ENCODE assay signal across 8 cellular contexts in genomic region chr12:38904932-38905479, GRCh38. TPM values are rescaled to one million over a fixed set of nuclear protein-coding genes. Genes with fewer than 3 reads are reported as not detected.
DNase-seq lines count a peak whose midpoint lies in the region; ATAC-seq and TF ChIP-seq lines count a peak whose summit lies in the region.

No MANE protein-coding gene starts in this region.

- peak overlapping the region; percentile 89 for H3K9ac ChIP-seq in adipocyte (ENCODE audit: low read length)

- DNase-seq in AG08396 (ENCODE audit: low spot score) (peak; percentile 73), SIG-M5 treated with dmso at 0.1 percent for 504 hours (lab: John Stamatoyannopoulos, UW; ENCODE audit: unreplicated experiment) (peak; percentile 92), adipocyte (ENCODE audit: low read depth) (no peak), heart right ventricle (peak; percentile 85 to 90), posterior cingulate gyrus (peak; percentile 24 to 92 (median 42)), NCI-H1436 (lab: John Stamatoyannopoulos, UW) (no peak)

- no peak for TF ChIP-seq CTCF in heart right ventricle (IDR thresholded peaks at IDR 0.05)

- peak; percentile 68 for ATAC-seq in GM19035 (IDR thresholded peaks at IDR 0.05; ENCODE audit: unreplicated experiment)
- ATAC-seq in HG03135 (IDR thresholded peaks at IDR 0.05; ENCODE audit: unreplicated experiment) = peak; percentile 63
- peak; percentile 87 to 95 (median 90) for ATAC-seq in heart right ventricle

- H3K27me3 ChIP-seq in adipocyte (replicated peaks; ENCODE audit: control insufficient read depth, insufficient read depth, low read length) (no peaks in the 10 kb centered on the region), heart right ventricle (peaks cover 0 to 3% (median 0%) of the 10 kb centered on the region in 7 donors)

- H3K27ac ChIP-seq in heart right ventricle = peak overlapping the region; percentile 88 to 98 (median 95)

- H3K36me3 ChIP-seq in adipocyte (ENCODE audit: control insufficient read depth, insufficient read depth, low read length, severe bottlenecking) (no peaks in the 10 kb centered on the region), heart right ventricle (no peaks in the 10 kb centered on the region)

- H3K4me1 ChIP-seq in adipocyte (ENCODE audit: control insufficient read depth, insufficient read depth, low read length) = peaks cover 11% of the 10 kb centered on the region
- H3K4me1 ChIP-seq in heart right ventricle = peaks cover 0 to 36% (median 23%) of the 10 kb centered on the region in 9 donors

- intact Hi-C loops in heart right ventricle (cut with DNase I) (loop anchor here in 6 of 10 donors (5.0 to 10.0 kb wide), 6 partner anchors 197 to 588 kb away; partner anchors contain the start of gene ALG10B (in 1 of the 6)), posterior cingulate gyrus (cut with DNase I) (no loop called here)

- H3K9me3 ChIP-seq in adipocyte (ENCODE audit: control insufficient read depth, low read length) = no peaks in the 10 kb centered on the region
- H3K9me3 ChIP-seq in heart right ventricle = no peaks in the 10 kb centered on the region

- 1 to 3% methylated on average over 29 of the region's 29 CpGs for WGBS in heart right ventricle, 2 donors

- H3K4me3 ChIP-seq in adipocyte (ENCODE audit: low read length) (peak overlapping the region; percentile 93), heart right ventricle (peak overlapping the region; percentile 49 to 90 (median 72))

RNA-seq across cellular contexts. Expression of gene CPNE8, which starts 0.4 kb away (rescaled TPM):
- 10 to 100 TPM in 1 of 10 donors, 1 to 10 TPM in 9; 2.5 to 14.3 (median 4.5) TPM for total RNA-seq in heart right ventricle
- polyA plus RNA-seq in heart right ventricle = 10 to 100 TPM in 1 of 2 donors, 1 to 10 TPM in 1; 3.2 to 14.9 TPM

Comparison
In these comparisons a context has a peak if more than half of its experiments do, and no peak if none do; other contexts are left out.
1. DNase-seq: peak in AG08396 (single experiment), SIG-M5 treated with dmso at 0.1 percent for 504 hours (single experiment), heart right ventricle (2 of 2) and posterior cingulate gyrus (10 of 10); none in adipocyte (single experiment) and NCI-H1436 (single experiment).
2. Peak in every context shown above with its lines, with median percentiles within 50 percentile points of each other: ATAC-seq.